Comparison of ENCODE assay signal across 26 cellular contexts in genomic region chr1:226344441-226345120, GRCh38. TPM values are rescaled to one million over a fixed set of nuclear protein-coding genes. Genes with fewer than 3 reads are reported as not detected.
DNase-seq lines count a peak whose midpoint lies in the region; ATAC-seq, FAIRE-seq and TF ChIP-seq lines count a peak whose summit lies in the region.
"Had no signal": no experiment of that assay in that cellular context is flagged by ENCODE, and none has a peak within 500 bp of the region (broad histone marks: within the 10 kb centered on the region; RNA-seq: fewer than 3 reads in every experiment).

No MANE protein-coding gene starts in this region.

- H3K4me3 ChIP-seq in K562, result no peak overlapping the region
- H3K4me3 ChIP-seq in neural progenitor cell, result no peak overlapping the region
- H3K4me3 ChIP-seq in upper lobe of right lung, result no peak overlapping the region
- no peak overlapping the region for H3K4me3 ChIP-seq in naive thymus-derived CD4-positive, alpha-beta T cell (ENCODE audit: low read length)
- H3K4me3 ChIP-seq: GM23248, SJSA1 had no signal

- TF ChIP-seq RAD21 in K562 (CRISPR knock-in tag; conservative IDR thresholded peaks at IDR 0.05 in 1 of 2, IDR thresholded peaks at IDR 0.05 in 1 of 2), result no peak

- H3K36me3 ChIP-seq in K562 (ENCODE audit: control insufficient read depth, insufficient read depth, low read length) (no peaks in the 10 kb centered on the region), neural progenitor cell (no peaks in the 10 kb centered on the region), upper lobe of right lung (no peaks in the 10 kb centered on the region)
- H3K36me3 ChIP-seq in naive thymus-derived CD4-positive, alpha-beta T cell (ENCODE audit: control insufficient read depth in 2 of 3, insufficient read depth in 3 of 3, low read length in 3 of 3), result no peaks in the 10 kb centered on the region
- H3K36me3 ChIP-seq: SJSA1 had no signal

- no peak overlapping the region for H3K4me3 Mint-ChIP-seq in neural progenitor cell
- no peak overlapping the region for H3K4me3 Mint-ChIP-seq in naive thymus-derived CD4-positive, alpha-beta T cell

- H3K9me1 ChIP-seq in K562 (ENCODE audit: control insufficient read depth, insufficient read depth, low read length), result no peaks in the 10 kb centered on the region

- H3K27ac ChIP-seq in K562 (ENCODE audit: extremely low read depth, low read depth, low read length) (no peak overlapping the region), neural progenitor cell (no peak overlapping the region), upper lobe of right lung (no peak overlapping the region)
- no peak overlapping the region for H3K27ac ChIP-seq in naive thymus-derived CD4-positive, alpha-beta T cell (ENCODE audit: low read depth, low read length)
- H3K27ac ChIP-seq: 22Rv1, GM23248, KMS-11, SJSA1 had no signal

- H3K9ac ChIP-seq in K562 (ENCODE audit: insufficient read depth in 1 of 2, low read depth in 2 of 2, low read length in 2 of 2) (no peak overlapping the region), neural progenitor cell (no peak overlapping the region)
- H3K9ac ChIP-seq: GM23248, KMS-11 had no signal

- no peaks in the 10 kb centered on the region for H4K20me1 ChIP-seq in K562 (replicated peaks; ENCODE audit: control insufficient read depth, insufficient read depth, low read length)
- no peaks in the 10 kb centered on the region for H4K20me1 ChIP-seq in neural progenitor cell (ENCODE audit: low read depth)

- H3K9me3 ChIP-seq in K562 (replicated peaks; ENCODE audit: control insufficient read depth, insufficient read depth, low read depth, low read length) (peaks cover 9% of the 10 kb centered on the region; the same call in 1 of the 2 replicates), neural progenitor cell (ENCODE audit: low read depth) (no peaks in the 10 kb centered on the region), upper lobe of right lung (no peaks in the 10 kb centered on the region)
- H3K9me3 ChIP-seq in naive thymus-derived CD4-positive, alpha-beta T cell (ENCODE audit: control insufficient read depth in 2 of 3, low read length in 3 of 3), result no peaks in the 10 kb centered on the region

- peak; percentile 24 for DNase-seq in activated effector memory CD4-positive, alpha-beta T cell treated with anti-CD3 and anti-CD28 coated beads, Interleukin-2, amount 50 U/mL, for 16 hours
- no peak for DNase-seq in activated effector memory CD4-positive, alpha-beta T cell treated with Interleukin-2 at 50 U/mL for 16 hours
- DNase-seq in K562 (ENCODE audit: extremely low read depth in 1 of 4, low spot score in 3 of 4) (no peak), neural progenitor cell (ENCODE audit: low spot score) (no peak), upper lobe of right lung (peak; percentile 27), NCI-H774 (lab: John Stamatoyannopoulos, UW) (no peak)
- DNase-seq in naive thymus-derived CD4-positive, alpha-beta T cell, result no peak
- DNase-seq: Calu3; DMS153; DND-41; GM23248; H7; NCI-H1092; NCI-H1436; NCI-H187; NCI-H2081 treated with DMSO at 0.1 percent for 48 hours; NCI-H2171 treated with DMSO at 0.1 percent for 48 hours; NCI-H345; NCI-H510A treated with DMSO at 0.1 percent for 48 hours; NK-92 treated with Interleukin-12 subunit alpha and Interleukin-12 subunit beta, amount 100 ng/mL, for 24 hours; Right ventricle myocardium superior; RPMI8226 had no signal

- no peak for TF ChIP-seq EP300 in K562 (IDR thresholded peaks at IDR 0.05; ENCODE audit: low read length)

- TF ChIP-seq CTCF in K562 (IDR thresholded peaks at IDR 0.05 in 2 of 3, conservative IDR thresholded peaks at IDR 0.05 in 1 of 3; ENCODE audit: insufficient read depth in 2 of 3, low read depth in 1 of 3, low read length in 3 of 3) (no peak), neural progenitor cell (IDR thresholded peaks at IDR 0.05) (no peak), upper lobe of right lung (IDR thresholded peaks at IDR 0.05) (no peak)

- H3K4me1 Mint-ChIP-seq in neural progenitor cell, result peaks cover 8% of the 10 kb centered on the region
- H3K4me1 Mint-ChIP-seq in naive thymus-derived CD4-positive, alpha-beta T cell, result no peaks in the 10 kb centered on the region

- peaks cover 5% of the 10 kb centered on the region for H3K27me3 Mint-ChIP-seq in neural progenitor cell (ENCODE audit: insufficient read depth, low read depth)
- H3K27me3 Mint-ChIP-seq in naive thymus-derived CD4-positive, alpha-beta T cell, result peaks cover 0 to 10% (median 3%) of the 10 kb centered on the region in 5 donors

- in situ Hi-C loops in K562 (cut with MboI), result no loop called here

- H3K27me3 ChIP-seq in K562 (ENCODE audit: control insufficient read depth in 2 of 2, insufficient read depth in 2 of 2, low read length in 2 of 2), result no peaks in the 10 kb centered on the region
- no peaks in the 10 kb centered on the region for H3K27me3 ChIP-seq in neural progenitor cell
- H3K27me3 ChIP-seq in upper lobe of right lung, result no peaks in the 10 kb centered on the region
- H3K27me3 ChIP-seq in naive thymus-derived CD4-positive, alpha-beta T cell (ENCODE audit: control insufficient read depth in 2 of 2, insufficient read depth in 2 of 2, low read length in 2 of 2), result no peaks in the 10 kb centered on the region
- H3K27me3 ChIP-seq: SJSA1 had no signal

- CTCF ChIA-PET in K562 (lab: Yijun Ruan, JAX; ENCODE audit: low intra/inter-chr PET ratio), result no interaction called here
- CTCF ChIA-PET in naive thymus-derived CD4-positive, alpha-beta T cell (lab: Charles Lee), result interaction anchor here (0.6 kb wide), 1 partner anchor 60 kb away, joined by 3 read pairs; no protein-coding TSS in a partner anchor

- peaks cover 16% of the 10 kb centered on the region for H3K9me3 Mint-ChIP-seq in neural progenitor cell
- peaks cover 0 to 31% (median 8%) of the 10 kb centered on the region in 11 donors for H3K9me3 Mint-ChIP-seq in naive thymus-derived CD4-positive, alpha-beta T cell

- H2AFZ ChIP-seq in K562 (ENCODE audit: low read depth, low read length) (no peak overlapping the region), neural progenitor cell (replicated peaks) (no peak overlapping the region)
- H2AFZ ChIP-seq: GM23248 had no signal

- H3K4me2 ChIP-seq in K562 (ENCODE audit: insufficient read depth, low read length), result no peak overlapping the region
- H3K4me2 ChIP-seq in neural progenitor cell, result no peak overlapping the region
- H3K4me2 ChIP-seq: KMS-11 had no signal

- peaks cover 2% of the 10 kb centered on the region for H3K36me3 Mint-ChIP-seq in neural progenitor cell
- H3K36me3 Mint-ChIP-seq in naive thymus-derived CD4-positive, alpha-beta T cell, result peaks cover 0 to 11% (median 6%) of the 10 kb centered on the region in 5 donors

- BruUV-seq in K562 (replicated peaks; lab: Mats Ljungman, UMichigan), result no TSS peak

- intact Hi-C loops in K562 (cut with micrococcal nuclease), result no loop called here
- intact Hi-C loops in upper lobe of right lung (cut with DNase I), result no loop called here
- intact Hi-C loops in naive thymus-derived CD4-positive, alpha-beta T cell (cut with micrococcal nuclease), result no loop called here

- POLR2A ChIA-PET in K562 (lab: Yijun Ruan, JAX), result interaction anchor here (1.0 to 1.1 kb wide), 2 partner anchors 10 to 12 kb away, joined by 3 to 4 read pairs; no protein-coding TSS in a partner anchor
- POLR2A ChIA-PET in naive thymus-derived CD4-positive, alpha-beta T cell (lab: Charles Lee), result no interaction called here

- 44% methylated on average over 7 of the region's 7 CpGs for WGBS in K562 (ENCODE audit: insufficient coverage, low coverage, missing lambda C conversion rate)

- no peak for FAIRE-seq in K562 (lab: Jason Lieb, UNC)

- peak overlapping the region; percentile 10 for H3K27ac Mint-ChIP-seq in neural progenitor cell
- H3K27ac Mint-ChIP-seq in naive thymus-derived CD4-positive, alpha-beta T cell, result no peak overlapping the region

- ATAC-seq in K562 (no peak), upper lobe of right lung (no peak), GM21529 (IDR thresholded peaks at IDR 0.05; ENCODE audit: unreplicated experiment) (no peak)
- no peak for ATAC-seq in naive thymus-derived CD4-positive, alpha-beta T cell

- no peak for TF ChIP-seq POLR2A in K562 (conservative IDR thresholded peaks at IDR 0.05)

- no peaks in the 10 kb centered on the region for H3F3A ChIP-seq in neural progenitor cell (ENCODE audit: low read depth)

- peaks cover under 1 to 1% of the 10 kb centered on the region in 2 experiments; a peak in 1 of 5 replicates for H3K4me1 ChIP-seq in K562 (replicated peaks in 1 of 2; ENCODE audit: control insufficient read depth in 2 of 2, insufficient read depth in 2 of 2, low read length in 2 of 2)
- H3K4me1 ChIP-seq in neural progenitor cell, result no peaks in the 10 kb centered on the region
- H3K4me1 ChIP-seq in upper lobe of right lung, result no peaks in the 10 kb centered on the region
- H3K4me1 ChIP-seq in naive thymus-derived CD4-positive, alpha-beta T cell (ENCODE audit: control insufficient read depth in 2 of 2, insufficient read depth in 2 of 2, low read length in 2 of 2), result no peaks in the 10 kb centered on the region
- H3K4me1 ChIP-seq: SJSA1 had no signal

- H3K79me2 ChIP-seq in K562 (ENCODE audit: control insufficient read depth, insufficient read depth, low read length) (no peaks in the 10 kb centered on the region), neural progenitor cell (ENCODE audit: low read depth) (no peaks in the 10 kb centered on the region)

TF ChIP-seq in K562, 482 proteins besides CTCF, POLR2A, EP300 and RAD21 (continues in another document):
- peak; percentile 79 for TF ChIP-seq MEIS2 (IDR thresholded peaks at IDR 0.05; ENCODE audit: partially characterized antibody)

RNA-seq across cellular contexts. Expression of gene LIN9, which starts 35.6 kb away (rescaled TPM):
- 14.8 and 38.6 TPM in 2 replicates for total RNA-seq in K562 (2011; cell fraction: chromatin; rRNA removed; ENCODE audit: low replicate concordance)
- 8.2 and 11.1 TPM in 2 replicates for total RNA-seq in K562 (2011; cell fraction: nucleolus; rRNA removed)
- total RNA-seq in K562 (2011; cell fraction: nucleoplasm; rRNA removed), result 15.6 and 18.7 TPM in 2 replicates
- total RNA-seq in K562 (2014; rRNA removed), result 15.8 and 18.8 TPM in 2 replicates
- total RNA-seq in K562 (2014; rRNA removed; fragmentation: Illumina TruSeq; extraction: Trizol), result 31.4 and 37.5 TPM in 2 replicates
- 29.3 and 30.6 TPM in 2 replicates for total RNA-seq in K562 (2015; rRNA removed; fragmentation: Illumina TruSeq; extraction: Trizol)
- 18.9 and 19.4 TPM in 2 replicates for total RNA-seq in K562 (2021)
- polyA plus RNA-seq in K562 (2011; rRNA removed), result 22.9 and 33.0 TPM in 2 replicates
- 7.5 and 14.3 TPM in 2 replicates for polyA plus RNA-seq in K562 (2011; cell fraction: cytosol; rRNA removed)
- 15.2 and 19.7 TPM in 2 replicates for polyA plus RNA-seq in K562 (2011; cell fraction: nucleus; rRNA removed)
- polyA plus RNA-seq in K562 (2012), result 11.8 and 14.2 TPM in 2 replicates
- 21.6 and 25.3 TPM in 2 replicates for polyA plus RNA-seq in K562 (2014; fragmentation: Illumina TruSeq; extraction: Trizol)
- polyA plus RNA-seq in K562 (2014; fragmentation: Nextera tagmentation; extraction: Ambion mirVana), result 10 to 100 TPM; 19.4 to 26.8 TPM
- 19.6 and 25.5 TPM in 2 replicates for polyA plus RNA-seq in K562 (2014; rRNA removed)
- 23.7 and 24.4 TPM in 2 replicates for polyA minus RNA-seq in K562 (2011; rRNA and poly(A)+ RNA removed)
- polyA minus RNA-seq in K562 (2011; cell fraction: cytosol; rRNA and poly(A)+ RNA removed), result 6.8 and 10.7 TPM in 2 replicates
- 10.4 and 18.0 TPM in 2 replicates for polyA minus RNA-seq in K562 (2011; cell fraction: nucleus; rRNA and poly(A)+ RNA removed)
- 20.8 and 34.4 TPM in 2 replicates for total RNA-seq in neural progenitor cell (ENCODE audit: low replicate concordance)
- 4.6 TPM for total RNA-seq in upper lobe of right lung
- total RNA-seq in naive thymus-derived CD4-positive, alpha-beta T cell, result 1 to 10 TPM; 2.0 to 8.0 (median 5.0) TPM
- polyA plus RNA-seq in naive thymus-derived CD4-positive, alpha-beta T cell, result 1 to 10 TPM; 4.8 to 5.2 TPM

Comparison
In these comparisons a context has a peak if more than half of its experiments do, and no peak if none do; other contexts are left out.
1. DNase-seq: peak in activated effector memory CD4-positive, alpha-beta T cell treated with anti-CD3 and anti-CD28 coated beads, Interleukin-2, amount 50 U/mL, for 16 hours (single experiment) and upper lobe of right lung (single experiment); none in activated effector memory CD4-positive, alpha-beta T cell treated with Interleukin-2 at 50 U/mL for 16 hours (single experiment), K562 (0 of 4), neural progenitor cell (single experiment), naive thymus-derived CD4-positive, alpha-beta T cell (0 of 9) and NCI-H774 (single experiment).